In the genomic region with DNA sequence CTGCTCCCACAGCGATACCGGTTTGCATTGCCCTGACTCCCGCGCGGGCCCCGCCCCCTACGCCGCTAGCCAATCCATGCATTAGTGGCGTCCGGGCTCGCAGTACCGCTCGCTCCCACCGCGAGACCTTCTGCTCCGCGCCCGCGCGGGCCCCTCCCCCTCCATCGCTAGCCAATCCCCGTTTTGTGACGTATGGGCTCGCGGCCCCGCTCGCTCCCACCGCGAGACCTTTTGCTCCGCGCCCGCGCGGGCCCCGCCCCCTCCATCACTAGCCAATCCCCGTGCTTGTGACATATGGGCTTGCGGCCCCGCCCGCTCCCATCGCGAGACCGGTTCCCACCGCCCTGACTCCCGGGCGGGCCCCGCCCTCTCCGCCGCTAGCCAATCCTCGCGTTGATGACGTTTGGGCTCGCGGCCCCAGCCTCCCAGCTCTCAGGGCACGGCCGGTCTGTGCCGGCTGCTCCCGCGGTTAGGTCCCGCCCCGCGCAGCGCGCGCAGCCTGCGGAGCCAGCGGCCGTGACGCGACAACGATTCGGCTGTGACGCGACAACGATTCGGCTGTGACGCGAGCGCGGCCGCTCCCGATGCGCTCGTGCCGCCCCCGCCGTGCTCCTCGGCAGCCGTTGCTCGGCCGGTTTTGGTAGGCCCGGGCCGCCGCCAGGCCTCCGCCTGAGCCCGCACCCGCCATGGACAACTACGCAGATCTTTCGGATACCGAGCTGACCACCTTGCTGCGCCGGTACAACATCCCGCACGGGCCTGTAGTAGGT, we compare ENCODE assay signal across 8 cellular contexts. TPM values are rescaled to one million over a fixed set of nuclear protein-coding genes. Genes with fewer than 3 reads are reported as not detected.
DNase-seq lines count a peak whose midpoint lies in the region; ATAC-seq and TF ChIP-seq lines count a peak whose summit lies in the region.

A gene (plus strand): TSS at position 497 of the 770 bp plus-strand sequence. CDS start 190 bp downstream, at position 687.

- CTCF ChIA-PET in T-cell (lab: Charles Lee), result no interaction called here

- H3K36me3 ChIP-seq in adrenal gland (replicated peaks in 1 of 2) (no peaks in the 10 kb centered on the region), upper lobe of left lung (peaks cover 0 to 4% (median 0%) of the 10 kb centered on the region in 4 donors)

- peak; percentile 83 for ATAC-seq in HG02798 (IDR thresholded peaks at IDR 0.05; ENCODE audit: poor library complexity, unreplicated experiment)
- peak; percentile 80 to 85 (median 81) for ATAC-seq in T-cell (replicated peaks in 1 of 4)
- ATAC-seq in upper lobe of left lung (ENCODE audit: low FRiP score in 2 of 2), result peak; percentile 94 to 96

- peak within 1 kb of the TSS; percentile 82 for H3K4me3 ChIP-seq in GM12875 (ENCODE audit: low read depth, low read length)
- peak within 1 kb of the TSS; percentile 44 to 73 (median 64) for H3K4me3 ChIP-seq in adrenal gland
- peak within 1 kb of the TSS; percentile 50 to 77 (median 69) for H3K4me3 ChIP-seq in upper lobe of left lung

- WGBS in adrenal gland, 4 donors, result 0 to 53% (median 18%) methylated on average over 9 to 103 of the region's 103 CpGs
- WGBS in upper lobe of left lung, 2 donors, result 0 to 55% methylated on average over 9 to 103 of the region's 103 CpGs

- no peaks in the 10 kb centered on the region for H3K9me3 Mint-ChIP-seq in T-cell

- H3K9me3 ChIP-seq in adrenal gland (replicated peaks in 1 of 3) (no peaks in the 10 kb centered on the region), upper lobe of left lung (peaks cover 0 to 13% (median 0%) of the 10 kb centered on the region in 4 donors)

- H3K27ac Mint-ChIP-seq in T-cell, result peak within 1 kb of the TSS; percentile 89

- peak in 1 of 4 donors; percentile 23 for TF ChIP-seq EP300 in upper lobe of left lung (IDR thresholded peaks at IDR 0.05)

- peak within 1 kb of the TSS; percentile 77 to 84 (median 81) for H3K4me3 Mint-ChIP-seq in T-cell

- TF ChIP-seq CTCF in GM12875 (IDR thresholded peaks at IDR 0.05; ENCODE audit: borderline replicate concordance, insufficient read depth, low read depth, low read length) (no peak), adrenal gland (IDR thresholded peaks at IDR 0.05) (no peak), upper lobe of left lung (IDR thresholded peaks at IDR 0.05) (peak in 4 of 6 experiments; percentile 21 to 50 (median 46))

- H3K27ac ChIP-seq in adrenal gland (peak within 1 kb of the TSS; percentile 81 to 98 (median 98)), upper lobe of left lung (peak within 1 kb of the TSS; percentile 97 to 98 (median 97))

- peaks cover 4 to 8% of the 10 kb centered on the region in 2 donors for H3K4me1 ChIP-seq in adrenal gland (replicated peaks in 1 of 2)
- H3K4me1 ChIP-seq in upper lobe of left lung, result peaks cover 5 to 18% (median 13%) of the 10 kb centered on the region in 4 donors

- peak; percentile 99 for DNase-seq in NCI-H1436 treated with DMSO at 0.1 percent for 48 hours (lab: John Stamatoyannopoulos, UW)
- DNase-seq in T-cell, result peak; percentile 85 to 99 (median 96)
- peak; percentile 95 to 99 (median 98) for DNase-seq in adrenal gland
- peak; percentile 97 for DNase-seq in cardiac septum (ENCODE audit: low spot score)
- DNase-seq in posterior cingulate gyrus, result peak; percentile 91 to 99 (median 96)
- peak; percentile 97 to 99 for DNase-seq in upper lobe of left lung

- peaks cover 15 to 20% (median 19%) of the 10 kb centered on the region in 3 donors for H3K4me1 Mint-ChIP-seq in T-cell

- intact Hi-C loops in adrenal gland (cut with DNase I) (no loop called here), cardiac septum (cut with DNase I) (loop anchor here (10.0 kb wide), 1 partner anchor 404 kb away; a partner anchor contains a TSS), posterior cingulate gyrus (cut with DNase I) (no loop called here)

- no peaks in the 10 kb centered on the region for H3K36me3 Mint-ChIP-seq in T-cell

- POLR2A ChIA-PET in T-cell (lab: Charles Lee), result interaction anchor here in 1 of 2 donors (0.6 to 1.1 kb wide), 3 partner anchors 8 to 31 kb away, joined by 3 read pairs; no protein-coding TSS in a partner anchor

- H3K27me3 ChIP-seq in adrenal gland (no peaks in the 10 kb centered on the region), upper lobe of left lung (peaks cover 0 to 5% (median 0%) of the 10 kb centered on the region in 4 donors)

- peak; percentile 78 to 86 for TF ChIP-seq POLR2A in adrenal gland (IDR thresholded peaks at IDR 0.05)
- TF ChIP-seq POLR2A in upper lobe of left lung (IDR thresholded peaks at IDR 0.05), result peak in 3 of 4 donors; percentile 67 to 92 (median 85)

- H3K27me3 Mint-ChIP-seq in T-cell, result no peaks in the 10 kb centered on the region

RNA-seq across cellular contexts. Expression of the gene that starts here (rescaled TPM):
- total RNA-seq in T-cell, result 100 to 1,000 TPM in 2 of 5 donors, 10 to 100 TPM in 3; 73.4 to 136 (median 80.4) TPM
- 10 to 100 TPM; 22.5 to 82.7 (median 48.1) TPM for total RNA-seq in adrenal gland
- polyA plus RNA-seq in adrenal gland, result 10 to 100 TPM; 75.9 to 95.2 (median 79.1) TPM
- total RNA-seq in cardiac septum, result 66.2 TPM
- 10 to 100 TPM; 42.3 to 60.8 (median 53.6) TPM for total RNA-seq in upper lobe of left lung

Comparison
In these comparisons a context has a peak if more than half of its experiments do, and no peak if none do; other contexts are left out.
1. Peak in every context shown above with its lines: DNase-seq, ATAC-seq, H3K4me3 ChIP-seq and H3K27ac ChIP-seq.
2. CTCF ChIP-seq: peak in upper lobe of left lung (4 of 6); none in GM12875 (single experiment) and adrenal gland (0 of 6).